Comparison of ENCODE assay signal across 8 cellular contexts in the genomic region with DNA sequence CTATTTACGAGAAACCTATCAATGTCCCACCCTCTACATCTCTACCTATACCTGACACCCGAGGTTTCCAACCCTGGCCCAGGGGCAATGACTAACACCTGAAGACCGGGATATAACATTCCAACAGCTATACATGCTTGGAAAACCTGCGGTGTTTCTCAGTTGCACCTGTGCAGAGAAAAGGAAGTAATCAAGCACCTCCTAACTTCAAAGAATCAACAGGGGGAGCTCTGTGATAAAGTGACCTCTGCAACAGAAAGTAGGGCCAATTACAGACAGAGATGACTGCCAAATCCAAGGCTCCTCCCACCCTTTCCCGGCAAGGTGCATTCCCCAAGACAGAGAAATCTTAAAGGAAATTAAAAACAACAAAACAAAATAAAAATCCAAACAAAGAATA. TPM values are rescaled to one million over a fixed set of nuclear protein-coding genes. Genes with fewer than 3 reads are reported as not detected.
DNase-seq lines count a peak whose midpoint lies in the region; ATAC-seq and TF ChIP-seq lines count a peak whose summit lies in the region.

No MANE protein-coding gene starts in this region.

- H3K4me1 Mint-ChIP-seq in activated T-helper 2 cell treated with anti-CD3 and anti-CD28 coated beads, Interferon-gamma antibody, Interleukin-2, Interleukin-4, amounts not matched to agents 10 μg/mL and 5 μg/mL and 100 μg/mL, durations not matched to agents 14 hours and 24 hours and 36 hours (ENCODE audit: low read depth) = peaks cover 41% of the 10 kb centered on the region

- in situ Hi-C loops in KBM-7 (cut with MboI; ENCODE audit: low pct_unique_long_range_greater_than_20kb, low sequenced_read_pairs) = no loop called here
- in situ Hi-C loops in astrocyte of the spinal cord (cut with HindIII; ENCODE audit: low sequenced_read_pairs) = no loop called here

- ATAC-seq in GM21526 (IDR thresholded peaks at IDR 0.05; ENCODE audit: low FRiP score, unreplicated experiment) (peak; percentile 71), left lung (peak; percentile 88)

- no peaks in the 10 kb centered on the region for H3K27me3 Mint-ChIP-seq in activated T-helper 2 cell treated with anti-CD3 and anti-CD28 coated beads, Interferon-gamma antibody, Interleukin-2, Interleukin-4, amounts not matched to agents 10 μg/mL and 5 μg/mL and 100 μg/mL, durations not matched to agents 14 hours and 24 hours and 36 hours (ENCODE audit: low read depth)

- H3K4me3 Mint-ChIP-seq in activated T-helper 2 cell treated with anti-CD3 and anti-CD28 coated beads, Interferon-gamma antibody, Interleukin-2, Interleukin-4, amounts not matched to agents 10 μg/mL and 5 μg/mL and 100 μg/mL, durations not matched to agents 14 hours and 24 hours and 36 hours (ENCODE audit: low read depth) = no peak overlapping the region

- H3K4me3 ChIP-seq in astrocyte of the spinal cord (ENCODE audit: low read depth, low read length) = no peak overlapping the region
- H3K4me3 ChIP-seq in left lung = no peak overlapping the region
- H3K4me3 ChIP-seq in effector memory CD4-positive, alpha-beta T cell (ENCODE audit: insufficient read depth, low read depth, low read length, poor library complexity, severe bottlenecking) = no peak overlapping the region

- peak; percentile 15 for TF ChIP-seq CTCF in astrocyte of the spinal cord (IDR thresholded peaks at IDR 0.05; ENCODE audit: low read depth, low read length)
- TF ChIP-seq CTCF in left lung (IDR thresholded peaks at IDR 0.05) = peak in 1 of 2 donors; percentile 15

- H3K9me3 ChIP-seq in left lung = no peaks in the 10 kb centered on the region
- H3K9me3 ChIP-seq in effector memory CD4-positive, alpha-beta T cell (ENCODE audit: control insufficient read depth, low read length) = no peaks in the 10 kb centered on the region

- H3K9me3 Mint-ChIP-seq in activated T-helper 2 cell treated with anti-CD3 and anti-CD28 coated beads, Interferon-gamma antibody, Interleukin-2, Interleukin-4, amounts not matched to agents 10 μg/mL and 5 μg/mL and 100 μg/mL, durations not matched to agents 14 hours and 24 hours and 36 hours = peaks cover 5% of the 10 kb centered on the region

- H3K27ac ChIP-seq in left lung = peak overlapping the region in 1 of 2 donors; percentile 3
- H3K27ac ChIP-seq in effector memory CD4-positive, alpha-beta T cell (ENCODE audit: insufficient read depth, low read length, poor library complexity, severe bottlenecking) = no peak overlapping the region

- intact Hi-C loops in left lung (cut with DNase I) = no loop called here
- intact Hi-C loops in activated T-helper 2 cell treated with anti-CD3 and anti-CD28 coated beads, Interferon-gamma antibody, Interleukin-2, Interleukin-4, amounts not matched to agents 10 μg/mL and 5 μg/mL and 100 μg/mL, durations not matched to agents 14 hours and 24 hours and 36 hours (cut with micrococcal nuclease) = loop anchor here (1.0 to 5.0 kb wide), 2 partner anchors 43 to 167 kb away; no protein-coding TSS in a partner anchor

- peaks cover 8 to 18% of the 10 kb centered on the region in 2 donors for H3K4me1 ChIP-seq in left lung
- H3K4me1 ChIP-seq in effector memory CD4-positive, alpha-beta T cell (ENCODE audit: control insufficient read depth, insufficient read depth, low read length, poor library complexity, severe bottlenecking) = no peaks in the 10 kb centered on the region

- no peak overlapping the region for H3K27ac Mint-ChIP-seq in activated T-helper 2 cell treated with anti-CD3 and anti-CD28 coated beads, Interferon-gamma antibody, Interleukin-2, Interleukin-4, amounts not matched to agents 10 μg/mL and 5 μg/mL and 100 μg/mL, durations not matched to agents 14 hours and 24 hours and 36 hours

- DNase-seq in NCI-H526 (lab: John Stamatoyannopoulos, UW) (peak; percentile 1 to 34), NCI-H526 treated with DMSO at 0.1 percent for 48 hours (lab: John Stamatoyannopoulos, UW) (no peak), KBM-7 (peak; percentile 46), astrocyte of the spinal cord (ENCODE audit: low read depth, low spot score) (no peak), left lung (no peak)
- no peak for DNase-seq in effector memory CD4-positive, alpha-beta T cell
- DNase-seq in activated T-helper 2 cell treated with anti-CD3 and anti-CD28 coated beads, Interferon-gamma antibody, Interleukin-2, Interleukin-4, amounts not matched to agents 10 μg/mL and 5 μg/mL and 100 μg/mL, durations not matched to agents 14 hours and 24 hours and 36 hours (ENCODE audit: low spot score) = no peak

- peaks cover 19% of the 10 kb centered on the region for H3K36me3 Mint-ChIP-seq in activated T-helper 2 cell treated with anti-CD3 and anti-CD28 coated beads, Interferon-gamma antibody, Interleukin-2, Interleukin-4, amounts not matched to agents 10 μg/mL and 5 μg/mL and 100 μg/mL, durations not matched to agents 14 hours and 24 hours and 36 hours (ENCODE audit: low read depth)

- no peaks in the 10 kb centered on the region for H3K36me3 ChIP-seq in left lung
- no peaks in the 10 kb centered on the region for H3K36me3 ChIP-seq in effector memory CD4-positive, alpha-beta T cell (ENCODE audit: control insufficient read depth, insufficient read depth, low read length)

- H3K27me3 ChIP-seq in left lung = no peaks in the 10 kb centered on the region
- no peaks in the 10 kb centered on the region for H3K27me3 ChIP-seq in effector memory CD4-positive, alpha-beta T cell (replicated peaks; ENCODE audit: control insufficient read depth, insufficient read depth, low read length, poor library complexity, severe bottlenecking)

RNA-seq across cellular contexts. Expression of a gene that starts 41.3 kb away (rescaled TPM):
- 10 to 100 TPM; 55.9 to 76.6 TPM for total RNA-seq in left lung
- total RNA-seq in activated T-helper 2 cell treated with anti-CD3 and anti-CD28 coated beads, Interferon-gamma antibody, Interleukin-2, Interleukin-4, amounts not matched to agents 10 μg/mL and 5 μg/mL and 100 μg/mL, durations not matched to agents 14 hours and 24 hours and 36 hours = 61.5 and 63.1 TPM in 2 replicates

Comparison
In these comparisons a context has a peak if more than half of its experiments do, and no peak if none do; other contexts are left out.
1. DNase-seq: peak in NCI-H526 (2 of 2) and KBM-7 (single experiment); none in NCI-H526 treated with DMSO at 0.1 percent for 48 hours (single experiment), astrocyte of the spinal cord (single experiment), left lung (0 of 2), effector memory CD4-positive, alpha-beta T cell (0 of 3) and activated T-helper 2 cell treated with anti-CD3 and anti-CD28 coated beads, Interferon-gamma antibody, Interleukin-2, Interleukin-4, amounts not matched to agents 10 μg/mL and 5 μg/mL and 100 μg/mL, durations not matched to agents 14 hours and 24 hours and 36 hours (single experiment).